8 cellular contexts compared by ENCODE assay signal in the genomic region with DNA sequence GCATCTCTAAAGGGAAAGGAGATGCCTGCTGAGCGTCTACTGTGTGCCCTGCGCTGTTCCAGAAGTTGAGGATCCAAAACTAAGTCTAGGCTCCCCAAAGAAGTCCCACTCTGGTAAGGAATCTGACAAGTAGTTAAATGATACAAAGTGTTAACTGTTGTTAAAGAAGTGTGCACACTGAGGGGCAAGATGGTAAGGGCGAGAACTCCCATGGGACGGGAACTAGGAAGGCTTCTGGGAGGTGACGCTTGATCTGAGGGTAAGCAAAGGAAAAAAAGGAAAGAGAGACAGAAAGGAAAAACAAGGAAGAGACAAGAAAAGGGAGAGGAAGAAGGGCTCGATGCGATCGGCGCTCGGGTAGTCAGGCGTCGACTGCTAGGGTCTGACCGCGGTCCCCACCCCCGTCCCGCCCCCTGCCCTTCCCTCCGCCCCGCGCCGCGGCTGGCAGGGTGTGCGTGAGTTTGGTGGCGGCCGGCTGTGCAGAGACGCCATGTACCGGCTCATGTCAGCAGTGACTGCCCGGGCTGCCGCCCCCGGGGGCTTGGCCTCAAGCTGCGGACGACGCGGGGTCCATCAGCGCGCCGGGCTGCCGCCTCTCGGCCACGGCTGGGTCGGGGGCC. TPM values are rescaled to one million over a fixed set of nuclear protein-coding genes. Genes with fewer than 3 reads are reported as not detected.
DNase-seq lines count a peak whose midpoint lies in the region; ATAC-seq and TF ChIP-seq lines count a peak whose summit lies in the region.

TSS of gene LACTB (plus strand) at position 480 of the 620 bp plus-strand sequence. CDS start at position 491, 11 bp downstream.

- DNase-seq in Ammon's horn (ENCODE audit: low spot score) (peak; percentile 96), NCI-H69 (lab: John Stamatoyannopoulos, UW) (peak; percentile 94), dermis blood vessel endothelial cell (peak; percentile 93), left lung (peak; percentile 91 to 96)
- DNase-seq in activated CD4-positive, alpha-beta T cell treated with anti-CD3 and anti-CD28 coated beads, Interleukin-2, amount 50 U/mL, for 48 hours: peak; percentile 79 to 83
- peak; percentile 65 to 75 for DNase-seq in stimulated activated CD4-positive, alpha-beta T cell treated with anti-CD3 and anti-CD28 coated beads, Interleukin-2, amount 100 ng/mL, for 48 hours

- H3K4me3 ChIP-seq in left lung: peak within 1 kb of the TSS; percentile 85 to 99

- ATAC-seq in HG03432 (IDR thresholded peaks at IDR 0.05; ENCODE audit: unreplicated experiment) (peak; percentile 81), left lung (peak; percentile 93)

- peak; percentile 52 for TF ChIP-seq POLR2A in GM19193 (IDR thresholded peaks at IDR 0.05; ENCODE audit: extremely low read depth, insufficient read depth, insufficient read length)

- peak within 1 kb of the TSS; percentile 93 to 98 for H3K27ac ChIP-seq in left lung

- peaks cover 7 to 15% of the 10 kb centered on the region in 2 donors for H3K4me1 ChIP-seq in left lung

- H3K9me3 ChIP-seq in left lung: peaks cover 0 to 12% of the 10 kb centered on the region in 2 donors

- H3K27me3 ChIP-seq in left lung: no peaks in the 10 kb centered on the region

- peaks cover 0 to 22% of the 10 kb centered on the region in 2 donors for H3K36me3 ChIP-seq in left lung

- intact Hi-C loops in left lung (cut with DNase I): no loop called here

- no peak for TF ChIP-seq CTCF in left lung (IDR thresholded peaks at IDR 0.05)

RNA-seq across cellular contexts. Expression of gene LACTB, which starts in this region (rescaled TPM):
- total RNA-seq in dermis blood vessel endothelial cell (45.1 and 47.1 TPM in 2 replicates), left lung (10 to 100 TPM; 28.4 to 41.8 TPM)

Comparison
In these comparisons a context has a peak if more than half of its experiments do, and no peak if none do; other contexts are left out.
1. Peak in every context shown above with its lines: DNase-seq, ATAC-seq, H3K4me3 ChIP-seq and H3K27ac ChIP-seq.